Comparison of ENCODE assay signal across 8 cellular contexts in the genomic region with DNA sequence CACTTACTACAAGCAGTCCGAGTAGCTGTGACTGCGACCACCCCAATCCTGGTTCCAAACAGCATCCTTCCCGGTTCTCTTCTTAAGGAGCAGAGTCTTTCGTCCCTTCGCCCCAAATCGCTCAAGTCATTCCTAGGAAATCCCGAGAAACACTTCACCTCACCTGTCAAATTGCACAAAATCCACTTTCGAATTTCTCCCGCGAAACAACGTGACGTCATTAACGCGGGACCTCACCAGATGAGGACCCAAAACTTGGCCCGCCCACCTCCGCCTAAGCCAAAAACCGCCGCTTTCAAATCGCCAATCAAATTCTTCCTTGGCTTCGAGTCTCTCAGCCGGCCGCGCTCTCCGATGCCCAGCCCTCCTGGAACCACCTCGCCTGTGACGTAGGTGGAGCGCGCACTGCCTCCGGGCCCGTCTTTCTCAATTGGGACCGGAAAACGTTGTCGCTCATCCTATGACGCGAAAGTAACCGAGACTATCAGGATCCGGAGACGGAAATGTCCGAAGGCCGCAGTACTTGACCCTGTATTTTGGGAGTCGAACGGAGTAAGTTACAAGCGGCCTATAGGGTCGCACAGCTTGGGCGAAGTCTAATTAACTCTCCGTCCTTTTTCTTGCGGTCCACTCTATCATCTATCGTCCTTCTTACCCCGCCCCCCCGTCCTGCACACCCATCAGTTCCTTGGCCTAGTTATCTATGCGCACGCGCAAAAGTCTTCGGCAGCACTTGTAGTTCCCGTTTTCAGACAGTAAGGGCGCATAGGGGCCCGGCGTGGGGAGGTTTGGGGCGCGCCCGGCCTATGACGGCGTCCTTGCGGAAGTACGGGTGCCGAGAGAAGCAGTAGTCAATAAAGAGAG. TPM values are rescaled to one million over a fixed set of nuclear protein-coding genes. Genes with fewer than 3 reads are reported as not detected.
DNase-seq lines count a peak whose midpoint lies in the region; ATAC-seq and TF ChIP-seq lines count a peak whose summit lies in the region.

Gene LARP7 (plus strand): TSS at position 456 of the 864 bp plus-strand sequence. CDS start 7,527 bp downstream, outside the sequence.
A gene with protein sequence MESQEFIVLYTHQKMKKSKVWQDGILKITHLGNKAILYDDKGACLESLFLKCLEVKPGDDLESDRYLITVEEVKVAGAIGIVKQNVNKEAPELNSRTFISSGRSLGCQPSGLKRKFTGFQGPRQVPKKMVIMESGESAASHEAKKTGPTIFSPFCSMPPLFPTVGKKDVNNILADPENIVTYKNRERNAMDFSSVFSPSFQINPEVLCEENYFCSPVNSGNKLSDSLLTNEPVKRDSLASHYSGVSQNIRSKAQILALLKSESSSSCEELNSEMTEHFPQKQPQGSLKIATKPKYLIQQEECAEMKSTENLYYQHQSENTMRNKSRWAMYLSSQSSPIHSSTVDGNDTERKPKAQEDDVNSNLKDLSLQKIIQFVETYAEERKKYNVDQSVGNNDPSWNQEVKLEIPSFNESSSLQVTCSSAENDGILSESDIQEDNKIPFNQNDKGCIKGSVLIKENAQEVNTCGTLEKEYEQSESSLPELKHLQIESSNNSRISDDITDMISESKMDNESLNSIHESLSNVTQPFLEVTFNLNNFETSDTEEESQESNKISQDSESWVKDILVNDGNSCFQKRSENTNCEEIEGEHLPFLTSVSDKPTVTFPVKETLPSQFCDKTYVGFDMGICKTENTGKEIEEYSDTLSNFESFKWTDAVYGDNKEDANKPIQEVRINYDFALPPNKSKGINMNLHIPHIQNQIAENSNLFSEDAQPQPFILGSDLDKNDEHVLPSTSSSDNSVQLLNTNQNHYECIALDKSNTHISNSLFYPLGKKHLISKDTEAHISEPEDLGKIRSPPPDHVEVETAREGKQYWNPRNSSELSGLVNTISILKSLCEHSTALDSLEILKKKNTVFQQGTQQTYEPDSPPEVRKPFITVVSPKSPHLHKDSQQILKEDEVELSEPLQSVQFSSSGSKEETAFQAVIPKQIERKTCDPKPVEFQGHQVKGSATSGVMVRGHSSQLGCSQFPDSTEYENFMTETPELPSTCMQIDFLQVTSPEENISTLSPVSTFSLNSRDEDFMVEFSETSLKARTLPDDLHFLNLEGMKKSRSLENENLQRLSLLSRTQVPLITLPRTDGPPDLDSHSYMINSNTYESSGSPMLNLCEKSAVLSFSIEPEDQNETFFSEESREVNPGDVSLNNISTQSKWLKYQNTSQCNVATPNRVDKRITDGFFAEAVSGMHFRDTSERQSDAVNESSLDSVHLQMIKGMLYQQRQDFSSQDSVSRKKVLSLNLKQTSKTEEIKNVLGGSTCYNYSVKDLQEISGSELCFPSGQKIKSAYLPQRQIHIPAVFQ (N-terminal part only) (minus strand): TSS at position 222 of the 864 bp plus-strand sequence. CDS start 3,733 bp downstream, outside the sequence.

- peak within 1 kb of the TSS; percentile 98 for H3K27ac ChIP-seq in CD4-positive, alpha-beta T cell (ENCODE audit: low read depth, low read length)
- H3K27ac ChIP-seq in duodenal mucosa (ENCODE audit: low read depth, low read length), result peak within 1 kb of the TSS; percentile 96

- no peaks in the 10 kb centered on the region for H3K27me3 Mint-ChIP-seq in CD4-positive, alpha-beta T cell
- no peaks in the 10 kb centered on the region for H3K27me3 Mint-ChIP-seq in activated CD4-positive, alpha-beta memory T cell treated with anti-CD3 and anti-CD28 coated beads for 36 hours

- H3K27me3 ChIP-seq in CD4-positive, alpha-beta T cell (ENCODE audit: control insufficient read depth, insufficient read depth, low read length), result no peaks in the 10 kb centered on the region
- no peaks in the 10 kb centered on the region for H3K27me3 ChIP-seq in duodenal mucosa (ENCODE audit: control insufficient read depth in 1 of 2, insufficient read depth in 2 of 2, low read length in 2 of 2)

- H3K9me3 ChIP-seq in CD4-positive, alpha-beta T cell (ENCODE audit: control insufficient read depth, low read length), result no peaks in the 10 kb centered on the region
- no peaks in the 10 kb centered on the region for H3K9me3 ChIP-seq in duodenal mucosa (ENCODE audit: control insufficient read depth in 1 of 2, low read length in 2 of 2)

- H3K36me3 Mint-ChIP-seq in CD4-positive, alpha-beta T cell (ENCODE audit: low read depth), result peaks cover 24% of the 10 kb centered on the region
- peaks cover 2% of the 10 kb centered on the region for H3K36me3 Mint-ChIP-seq in activated CD4-positive, alpha-beta memory T cell treated with anti-CD3 and anti-CD28 coated beads for 36 hours

- intact Hi-C loops in CD4-positive, alpha-beta T cell (cut with DNase I, micrococcal nuclease), result loop anchor here (1.0 to 10.0 kb wide), 5 partner anchors 115 to 1128 kb away; partner anchors contain the start of genes AP1AR (in 1 of the 2) and CAMK2D (in 1 of the 2)
- intact Hi-C loops in activated CD4-positive, alpha-beta memory T cell treated with anti-CD3 and anti-CD28 coated beads for 36 hours (cut with micrococcal nuclease), result loop anchor here (1.0 to 10.0 kb wide), 12 partner anchors 70 to 1126 kb away; partner anchors contain the start of genes AP1AR and FAM241A
- intact Hi-C loops in lower leg skin (cut with DNase I; ENCODE audit: low total_unique reads), result no loop called here

- CTCF ChIA-PET in CD4-positive, alpha-beta T cell (lab: Charles Lee), result no interaction called here
- CTCF ChIA-PET in activated CD4-positive, alpha-beta memory T cell treated with anti-CD3 and anti-CD28 coated beads for 36 hours (lab: Charles Lee), result interaction anchor here (0.6 to 6.8 kb wide), 7 partner anchors 10 to 375 kb away, joined by 3 to 60 read pairs (median 4); no protein-coding TSS in a partner anchor

- POLR2A ChIA-PET in CD4-positive, alpha-beta T cell (lab: Charles Lee), result interaction anchor here (0.6 to 1.1 kb wide), 5 partner anchors 113 to 363 kb away, joined by 3 to 6 read pairs (median 3); partner anchors contain the start of gene TIFA
- POLR2A ChIA-PET in activated CD4-positive, alpha-beta memory T cell treated with anti-CD3 and anti-CD28 coated beads for 36 hours (lab: Charles Lee), result no interaction called here

- no peak for TF ChIP-seq POLR2A in lower leg skin (IDR thresholded peaks at IDR 0.05)

- peak; percentile 85 for ATAC-seq in CD4-positive, alpha-beta T cell (ENCODE audit: poor library complexity)
- ATAC-seq in GM19397 (IDR thresholded peaks at IDR 0.05; ENCODE audit: unreplicated experiment), result peak; percentile 89
- peak; percentile 89 for ATAC-seq in HG03571 (IDR thresholded peaks at IDR 0.05; ENCODE audit: unreplicated experiment)

- H3K4me3 ChIP-seq in duodenal mucosa (ENCODE audit: low read depth in 1 of 2, low read length in 2 of 2) (peak within 1 kb of the TSS; percentile 84 to 98), lower leg skin (ENCODE audit: low read depth, poor library complexity, severe bottlenecking) (peak within 1 kb of the TSS; percentile 44)

- no peaks in the 10 kb centered on the region for H3K36me3 ChIP-seq in duodenal mucosa (ENCODE audit: control insufficient read depth in 1 of 2, insufficient read depth in 2 of 2, low read length in 2 of 2)

- peak; percentile 95 to 98 (median 96) for DNase-seq in CD4-positive, alpha-beta T cell
- DNase-seq in NCI-H82 (lab: John Stamatoyannopoulos, UW), result peak; percentile 99
- DNase-seq in activated CD4-positive, alpha-beta memory T cell treated with anti-CD3 and anti-CD28 coated beads for 36 hours, result peak; percentile 99
- DNase-seq in lower leg skin (ENCODE audit: low spot score in 2 of 2), result peak; percentile 99 to 100
- peak; percentile 92 to 96 for DNase-seq in stimulated activated CD4-positive, alpha-beta T cell treated with anti-CD3 and anti-CD28 coated beads, Interleukin-4, amount 100 ng/mL, for 48 hours (ENCODE audit: low read depth in 2 of 2)

- no peaks in the 10 kb centered on the region for H3K9me3 Mint-ChIP-seq in CD4-positive, alpha-beta T cell
- no peaks in the 10 kb centered on the region for H3K9me3 Mint-ChIP-seq in activated CD4-positive, alpha-beta memory T cell treated with anti-CD3 and anti-CD28 coated beads for 36 hours

- H3K4me3 Mint-ChIP-seq in CD4-positive, alpha-beta T cell, result no peak within 1 kb of the TSS
- no peak within 1 kb of the TSS for H3K4me3 Mint-ChIP-seq in activated CD4-positive, alpha-beta memory T cell treated with anti-CD3 and anti-CD28 coated beads for 36 hours

- H3K4me1 ChIP-seq in duodenal mucosa (ENCODE audit: control insufficient read depth in 1 of 2, insufficient read depth in 2 of 2, low read length in 2 of 2), result peaks cover 0 to 15% of the 10 kb centered on the region in 2 donors

- 0% methylated on average over 66 of the region's 66 CpGs for WGBS in lower leg skin, 2 donors

- peaks cover 18% of the 10 kb centered on the region for H3K4me1 Mint-ChIP-seq in CD4-positive, alpha-beta T cell (ENCODE audit: low read depth)
- H3K4me1 Mint-ChIP-seq in activated CD4-positive, alpha-beta memory T cell treated with anti-CD3 and anti-CD28 coated beads for 36 hours (ENCODE audit: low read depth), result peaks cover 33% of the 10 kb centered on the region

- H3K27ac Mint-ChIP-seq in CD4-positive, alpha-beta T cell, result no peak within 1 kb of the TSS
- no peak within 1 kb of the TSS for H3K27ac Mint-ChIP-seq in activated CD4-positive, alpha-beta memory T cell treated with anti-CD3 and anti-CD28 coated beads for 36 hours

- H3K9ac ChIP-seq in duodenal mucosa (ENCODE audit: low read depth in 1 of 2, low read length in 2 of 2), result peak within 1 kb of the TSS; percentile 84 to 96

- peak; percentile 78 for TF ChIP-seq CTCF in CD4-positive, alpha-beta T cell (IDR thresholded peaks at IDR 0.05)
- peak in 1 of 3 donors; percentile 87 for TF ChIP-seq CTCF in lower leg skin (IDR thresholded peaks at IDR 0.05)

RNA-seq across cellular contexts. Expression of gene LARP7, which starts in this region (rescaled TPM):
- total RNA-seq in CD4-positive, alpha-beta T cell, result 10 to 100 TPM; 42.9 to 43.5 TPM
- total RNA-seq in activated CD4-positive, alpha-beta memory T cell treated with anti-CD3 and anti-CD28 coated beads for 36 hours, result 10 to 100 TPM; 40.9 to 41.3 TPM
- 10 to 100 TPM; 19.1 to 37.7 (median 28.2) TPM for total RNA-seq in lower leg skin

RNA-seq across cellular contexts. Expression of the second gene that starts in this region (rescaled TPM):
- 10 to 100 TPM; 11.3 to 11.7 TPM for total RNA-seq in CD4-positive, alpha-beta T cell
- 10 to 100 TPM; 32.9 to 36.6 TPM for total RNA-seq in activated CD4-positive, alpha-beta memory T cell treated with anti-CD3 and anti-CD28 coated beads for 36 hours
- total RNA-seq in lower leg skin, result 1 to 10 TPM; 1.6 to 3.9 (median 2.4) TPM

Comparison
In these comparisons a context has a peak if more than half of its experiments do, and no peak if none do; other contexts are left out.
1. Peak in every context shown above with its lines: DNase-seq, ATAC-seq, H3K4me3 ChIP-seq and H3K27ac ChIP-seq.